ENCODE assay signal across 17 cellular contexts in genomic region chr5:175520321-175520720, GRCh38. TPM values are rescaled to one million over a fixed set of nuclear protein-coding genes. Genes with fewer than 3 reads are reported as not detected.
DNase-seq lines count a peak whose midpoint lies in the region; ATAC-seq lines count a peak whose summit lies in the region.
"Had no signal": no experiment of that assay in that cellular context is flagged by ENCODE, and none has a peak within 500 bp of the region (broad histone marks: within the 10 kb centered on the region; RNA-seq: fewer than 3 reads in every experiment).

No MANE protein-coding gene starts in this region.

- H3K36me3 Mint-ChIP-seq in T-cell, result peaks cover 64% of the 10 kb centered on the region
- H3K36me3 Mint-ChIP-seq in central memory CD8-positive, alpha-beta T cell (ENCODE audit: insufficient read depth), result peaks cover 16% of the 10 kb centered on the region

- POLR2A ChIA-PET in T-cell (lab: Charles Lee), result interaction anchor here in 1 of 2 donors (0.6 kb wide), 1 partner anchor 56 kb away, joined by 3 read pairs; no protein-coding TSS in a partner anchor

- H3K27ac Mint-ChIP-seq in T-cell, result peak overlapping the region; percentile 97
- peak overlapping the region; percentile 72 for H3K27ac Mint-ChIP-seq in central memory CD8-positive, alpha-beta T cell (ENCODE audit: low read depth)
- H3K27ac Mint-ChIP-seq: activated B cell treated with CpG ODN at 0.5 μM for 24 hours had no signal

- CTCF ChIA-PET in T-cell (lab: Charles Lee), result interaction anchor here in 1 of 2 donors (0.9 kb wide), 1 partner anchor 45 kb away, joined by 3 read pairs; no protein-coding TSS in a partner anchor

- DNase-seq in T-cell (peak in 13 of 34 experiments; percentile 10 to 56 (median 28)), T-helper 9 cell (no peak)
- DNase-seq in activated CD8-positive, alpha-beta memory T cell treated with anti-CD3 and anti-CD28 coated beads for 24 hours, result peak; percentile 74
- no peak for DNase-seq in central memory CD8-positive, alpha-beta T cell (ENCODE audit: low spot score in 2 of 2)
- peak in 2 of 3 donors; percentile 47 to 55 for DNase-seq in stimulated activated CD4-positive, alpha-beta T cell treated with anti-CD3 and anti-CD28 coated beads, TNF-alpha, amount 100 ng/mL, for 48 hours (ENCODE audit: low read depth in 3 of 3)
- DNase-seq: activated B cell treated with CpG ODN at 0.5 μM for 24 hours; aorta; C1 segment of cervical spinal cord; effector CD4-positive, alpha-beta T cell; GF-D8; Karpas-422; mammary epithelial cell; NCI-H187 treated with DMSO at 0.1 percent for 48 hours; occipital lobe; small intestine had no signal

- peaks cover 4 to 8% (median 6%) of the 10 kb centered on the region in 3 donors for H3K9me3 Mint-ChIP-seq in T-cell
- no peaks in the 10 kb centered on the region for H3K9me3 Mint-ChIP-seq in central memory CD8-positive, alpha-beta T cell

- H3K27me3 Mint-ChIP-seq in T-cell, result no peaks in the 10 kb centered on the region
- no peaks in the 10 kb centered on the region for H3K27me3 Mint-ChIP-seq in central memory CD8-positive, alpha-beta T cell
- H3K27me3 Mint-ChIP-seq: activated B cell treated with CpG ODN at 0.5 μM for 24 hours had no signal

- peak overlapping the region; percentile 14 to 80 (median 24) for H3K4me3 Mint-ChIP-seq in T-cell
- H3K4me3 Mint-ChIP-seq in central memory CD8-positive, alpha-beta T cell, result peak overlapping the region; percentile 68
- H3K4me3 Mint-ChIP-seq: activated B cell treated with CpG ODN at 0.5 μM for 24 hours had no signal

- ATAC-seq in T-cell (replicated peaks in 1 of 4) (peak in 3 of 4 experiments; percentile 12 to 14 (median 14)), HG02970 (IDR thresholded peaks at IDR 0.05; ENCODE audit: low FRiP score, unreplicated experiment) (no peak), esophagus mucosa (no peak)
- ATAC-seq in central memory CD8-positive, alpha-beta T cell (replicated peaks; ENCODE audit: extremely low read depth, poor library complexity, severe bottlenecking), result no peak

- peaks cover 77 to 94% (median 91%) of the 10 kb centered on the region in 3 donors for H3K4me1 Mint-ChIP-seq in T-cell
- peaks cover 64% of the 10 kb centered on the region for H3K4me1 Mint-ChIP-seq in central memory CD8-positive, alpha-beta T cell
- H3K4me1 Mint-ChIP-seq: activated B cell treated with CpG ODN at 0.5 μM for 24 hours had no signal

RNA-seq across cellular contexts. Expression of gene SFXN1, which starts 42.0 kb away (rescaled TPM):
- total RNA-seq in T-cell (10 to 100 TPM; 78.8 to 97.0 (median 84.1) TPM), esophagus mucosa (35.8 TPM)

Comparison
In these comparisons a context has a peak if more than half of its experiments do, and no peak if none do; other contexts are left out.
1. ATAC-seq: peak in T-cell (3 of 4); none in central memory CD8-positive, alpha-beta T cell (single experiment), HG02970 (single experiment) and esophagus mucosa (single experiment).
2. DNase-seq: peak in activated CD8-positive, alpha-beta memory T cell treated with anti-CD3 and anti-CD28 coated beads for 24 hours (single experiment) and stimulated activated CD4-positive, alpha-beta T cell treated with anti-CD3 and anti-CD28 coated beads, TNF-alpha, amount 100 ng/mL, for 48 hours (2 of 3); none in central memory CD8-positive, alpha-beta T cell (0 of 2) and T-helper 9 cell (single experiment).